ENCODE assay signal across 28 cellular contexts in genomic region chr17:83114706-83115105, GRCh38. TPM values are rescaled to one million over a fixed set of nuclear protein-coding genes. Genes with fewer than 3 reads are reported as not detected.
"Had no signal": no experiment of that assay in that cellular context is flagged by ENCODE, and none has a peak within 500 bp of the region (broad histone marks: within the 10 kb centered on the region; RNA-seq: fewer than 3 reads in every experiment).

No MANE protein-coding gene starts in this region.

- H3K4me3 ChIP-seq: neural progenitor cell, pancreas, psoas muscle, right lobe of liver, sigmoid colon, stomach, thoracic aorta, thyroid gland, tibial nerve, upper lobe of left lung, uterus had no signal

- H2AFZ ChIP-seq: neural progenitor cell had no signal

- H3K4me2 ChIP-seq: neural progenitor cell had no signal

- H3K27ac ChIP-seq: neural progenitor cell, neutrophil, pancreas, psoas muscle, right lobe of liver, sigmoid colon, stomach, thoracic aorta, thyroid gland, tibial nerve, upper lobe of left lung, uterus had no signal

- H3K27ac Mint-ChIP-seq: naive thymus-derived CD4-positive, alpha-beta T cell; natural killer cell; nephron; neural progenitor cell; progenitor cell of endocrine pancreas; stimulated activated effector memory CD8-positive, alpha-beta T cell treated with anti-CD3 and anti-CD28 coated beads, Interleukin-12 subunit alpha, Interleukin-12 subunit beta, amount 100 ng/mL, for 72 hours; stimulated activated naive B cell treated with anti-CD40 and anti-IgM and Interleukin-4, amounts not matched to agents 10 μg/mL and 1 μg/mL and 100 μg/mL, for 72 hours; stimulated activated naive CD8-positive, alpha-beta T cell treated with anti-CD3 and anti-CD28 coated beads, Interleukin-15, Interleukin-2, amounts not matched to agents 100 ng/mL and 50 ng/mL, for 24 hours had no signal

- H3K9ac ChIP-seq: neural progenitor cell had no signal

- H3K4me1 ChIP-seq: right lobe of liver had no signal

- H3K27me3 ChIP-seq: pancreas, right lobe of liver, sigmoid colon, thyroid gland, tibial nerve, upper lobe of left lung, uterus had no signal

- DNase-seq: naive thymus-derived CD4-positive, alpha-beta T cell; natural killer cell; nucleus accumbens; pancreas; right lobe of liver; small intestine; stimulated activated CD4-positive, alpha-beta T cell treated with anti-CD3 and anti-CD28 coated beads, Interleukin-15, amount 100 ng/mL, for 24 hours; stimulated activated CD4-positive, alpha-beta T cell treated with anti-CD3 and anti-CD28 coated beads, Interleukin-2, amount 100 ng/mL, for 24 hours; stimulated activated CD4-positive, alpha-beta T cell treated with anti-CD3 and anti-CD28 coated beads, Interleukin-2, amount 100 ng/mL, for 48 hours; stimulated activated CD4-positive, alpha-beta T cell treated with anti-CD3 and anti-CD28 coated beads, Interleukin-4, amount 100 ng/mL, for 24 hours; stimulated activated naive B cell treated with anti-CD40 and anti-IgM and Interleukin-4, amounts not matched to agents 10 μg/mL and 1 μg/mL and 100 μg/mL, for 72 hours; stimulated activated naive CD4-positive, alpha-beta T cell treated with Interleukin-2 at 50 U/mL for 16 hours; stomach; thyroid gland; trophoblast cell; uterus had no signal

- H3K4me3 Mint-ChIP-seq: naive thymus-derived CD4-positive, alpha-beta T cell; natural killer cell; nephron; stimulated activated effector memory CD8-positive, alpha-beta T cell treated with anti-CD3 and anti-CD28 coated beads, Interleukin-12 subunit alpha, Interleukin-12 subunit beta, amount 100 ng/mL, for 72 hours; stimulated activated naive B cell treated with anti-CD40 and anti-IgM and Interleukin-4, amounts not matched to agents 10 μg/mL and 1 μg/mL and 100 μg/mL, for 72 hours; stimulated activated naive CD8-positive, alpha-beta T cell treated with anti-CD3 and anti-CD28 coated beads, Interleukin-15, Interleukin-2, amounts not matched to agents 100 ng/mL and 50 ng/mL, for 24 hours had no signal

- H3K9me3 ChIP-seq: neutrophil, pancreas, psoas muscle, right lobe of liver, sigmoid colon, stomach, thoracic aorta, thyroid gland, tibial nerve, upper lobe of left lung, uterus had no signal

- ATAC-seq: naive thymus-derived CD4-positive, alpha-beta T cell; natural killer cell; pancreas; psoas muscle; right cardiac atrium; right lobe of liver; stimulated activated effector memory CD8-positive, alpha-beta T cell treated with anti-CD3 and anti-CD28 coated beads, Interleukin-12 subunit alpha, Interleukin-12 subunit beta, amount 100 ng/mL, for 72 hours; stimulated activated naive B cell treated with anti-CD40 and anti-IgM and Interleukin-4, amounts not matched to agents 10 μg/mL and 1 μg/mL and 100 μg/mL, for 72 hours had no signal

- FAIRE-seq: pancreas, small intestine had no signal

- H3K36me3 ChIP-seq: neural progenitor cell, neutrophil, pancreas, right lobe of liver, sigmoid colon, stomach, thoracic aorta, thyroid gland, tibial nerve, upper lobe of left lung, uterus had no signal

- H3K9me3 Mint-ChIP-seq: naive thymus-derived CD4-positive, alpha-beta T cell; natural killer cell; nephron; stimulated activated effector memory CD8-positive, alpha-beta T cell treated with anti-CD3 and anti-CD28 coated beads, Interleukin-12 subunit alpha, Interleukin-12 subunit beta, amount 100 ng/mL, for 72 hours; stimulated activated naive B cell treated with anti-CD40 and anti-IgM and Interleukin-4, amounts not matched to agents 10 μg/mL and 1 μg/mL and 100 μg/mL, for 72 hours; stimulated activated naive CD8-positive, alpha-beta T cell treated with anti-CD3 and anti-CD28 coated beads, Interleukin-15, Interleukin-2, amounts not matched to agents 100 ng/mL and 50 ng/mL, for 24 hours had no signal

- H3K36me3 Mint-ChIP-seq: naive thymus-derived CD4-positive, alpha-beta T cell; natural killer cell; neural progenitor cell; stimulated activated effector memory CD8-positive, alpha-beta T cell treated with anti-CD3 and anti-CD28 coated beads, Interleukin-12 subunit alpha, Interleukin-12 subunit beta, amount 100 ng/mL, for 72 hours; stimulated activated naive B cell treated with anti-CD40 and anti-IgM and Interleukin-4, amounts not matched to agents 10 μg/mL and 1 μg/mL and 100 μg/mL, for 72 hours had no signal

RNA-seq across cellular contexts. Expression of gene METRNL, which starts 35.3 kb away (rescaled TPM):
- polyA plus RNA-seq: naive thymus-derived CD4-positive, alpha-beta T cell had no signal
